ENCODE assay signal across 21 cellular contexts in genomic region chr3:24058940-24059705, GRCh38.
"Had no signal": no experiment of that assay in that cellular context is flagged by ENCODE, and none has a peak within 500 bp of the region (broad histone marks: within the 10 kb centered on the region; RNA-seq: fewer than 3 reads in every experiment).

No MANE protein-coding gene starts in this region.

- ATAC-seq: activated CD8-positive, alpha-beta T cell treated with anti-CD3 and anti-CD28 coated beads for 36 hours; activated T-helper 17 cell treated with anti-CD3 and anti-CD28 coated beads, Interleukin-2, amount 50 U/mL, for 72 hours; gastroesophageal sphincter; SK-N-SH treated with all-trans-retinoic acid at 6 μM for 48 hours; T-cell had no signal

- H3K27me3 Mint-ChIP-seq: activated naive CD8-positive, alpha-beta T cell treated with anti-CD3 and anti-CD28 coated beads, Interleukin-2, amount 10 ng/mL, durations not matched to agents 7 days and 5 days; activated T-helper 17 cell treated with anti-CD3 and anti-CD28 coated beads, Interleukin-2, amount 50 U/mL, for 72 hours had no signal

- H3K36me3 Mint-ChIP-seq: activated naive CD8-positive, alpha-beta T cell treated with anti-CD3 and anti-CD28 coated beads, Interleukin-2, amount 10 ng/mL, durations not matched to agents 7 days and 5 days; T-cell; WTC11 had no signal

- H3K36me3 ChIP-seq: brain microvascular endothelial cell, colonic mucosa, gastroesophageal sphincter, heart left ventricle, transverse colon had no signal

- H3K4me3 ChIP-seq: colonic mucosa, gastroesophageal sphincter, heart left ventricle, transverse colon had no signal

- DNase-seq: activated CD4-positive, alpha-beta T cell treated with anti-CD3 and anti-CD28 coated beads for 48 hours; activated CD8-positive, alpha-beta T cell treated with anti-CD3 and anti-CD28 coated beads for 36 hours; activated naive CD4-positive, alpha-beta T cell treated with Interleukin-2 at 50 U/mL for 16 hours; activated naive CD8-positive, alpha-beta T cell treated with anti-CD3 and anti-CD28 coated beads, Interleukin-2, amount 10 ng/mL, durations not matched to agents 7 days and 5 days; activated T-cell treated with anti-CD3 and anti-CD28 coated beads, Interleukin-2, amount 50 U/mL, for 1 hour; colonic mucosa; effector CD4-positive, alpha-beta T cell; heart left ventricle; stimulated activated CD4-positive, alpha-beta T cell treated with anti-CD3 and anti-CD28 coated beads, Interleukin-12 subunit alpha, Interleukin-12 subunit beta, amount 100 ng/mL, for 4 hours; stimulated activated CD4-positive, alpha-beta T cell treated with anti-CD3 and anti-CD28 coated beads, Interleukin-1b, Interleukin-23, amount 100 ng/mL, for 48 hours; stimulated activated CD8-positive, alpha-beta memory T cell treated with anti-CD3 and anti-CD28 coated beads, Interleukin-4, amount 100 ng/mL, for 48 hours; stimulated activated naive CD4-positive, alpha-beta T cell; T-cell; transverse colon had no signal

- H3K4me1 Mint-ChIP-seq: activated naive CD8-positive, alpha-beta T cell treated with anti-CD3 and anti-CD28 coated beads, Interleukin-2, amount 10 ng/mL, durations not matched to agents 7 days and 5 days; activated T-helper 17 cell treated with anti-CD3 and anti-CD28 coated beads, Interleukin-2, amount 50 U/mL, for 72 hours; central memory CD8-positive, alpha-beta T cell; T-cell had no signal

- H3K4me1 ChIP-seq: colonic mucosa had no signal

- H3K4me3 Mint-ChIP-seq: activated CD8-positive, alpha-beta T cell treated with anti-CD3 and anti-CD28 coated beads for 36 hours; activated naive CD8-positive, alpha-beta T cell treated with anti-CD3 and anti-CD28 coated beads, Interleukin-2, amount 10 ng/mL, durations not matched to agents 7 days and 5 days; activated T-helper 17 cell treated with anti-CD3 and anti-CD28 coated beads, Interleukin-2, amount 50 U/mL, for 72 hours; central memory CD8-positive, alpha-beta T cell; nephron; T-cell; WTC11 had no signal

- H3K27ac Mint-ChIP-seq: activated CD8-positive, alpha-beta T cell treated with anti-CD3 and anti-CD28 coated beads for 36 hours; activated naive CD8-positive, alpha-beta T cell treated with anti-CD3 and anti-CD28 coated beads, Interleukin-2, amount 10 ng/mL, durations not matched to agents 7 days and 5 days; activated T-helper 17 cell treated with anti-CD3 and anti-CD28 coated beads, Interleukin-2, amount 50 U/mL, for 72 hours; T-cell; WTC11 had no signal

- H3K9me3 ChIP-seq: colonic mucosa, gastroesophageal sphincter, heart left ventricle, transverse colon had no signal

- H3K27ac ChIP-seq: brain microvascular endothelial cell, colonic mucosa had no signal

- H3K9me3 Mint-ChIP-seq: activated CD8-positive, alpha-beta T cell treated with anti-CD3 and anti-CD28 coated beads for 36 hours; activated T-helper 17 cell treated with anti-CD3 and anti-CD28 coated beads, Interleukin-2, amount 50 U/mL, for 72 hours; central memory CD8-positive, alpha-beta T cell; WTC11 had no signal

- H3K27me3 ChIP-seq: brain microvascular endothelial cell, colonic mucosa, gastroesophageal sphincter, heart left ventricle, transverse colon had no signal
